8 cellular contexts compared by ENCODE assay signal in genomic region chr20:46011631-46012482, GRCh38. TPM values are rescaled to one million over a fixed set of nuclear protein-coding genes. Genes with fewer than 3 reads are reported as not detected.
DNase-seq lines count a peak whose midpoint lies in the region; ATAC-seq and TF ChIP-seq lines count a peak whose summit lies in the region.

No MANE protein-coding gene starts in this region.

- no peaks in the 10 kb centered on the region for H3K36me3 ChIP-seq in testis (ENCODE audit: low read depth, missing control alignments)

- TF ChIP-seq POLR2A in testis (IDR thresholded peaks at IDR 0.05): no peak

- peak; percentile 64 for DNase-seq in EH (ENCODE audit: low read depth)
- peak; percentile 76 for DNase-seq in NAMALWA (ENCODE audit: low spot score)
- peak; percentile 83 for DNase-seq in iPS DF 4.7 (ENCODE audit: extremely low read depth, low spot score)
- DNase-seq in testis: peak; percentile 81
- no peak for DNase-seq in coronary artery (ENCODE audit: low spot score)
- no peak for DNase-seq in NCI-H446 treated with DMSO at 0.1 percent for 48 hours (lab: John Stamatoyannopoulos, UW)

- ATAC-seq in activated T-helper 17 cell treated with anti-CD3 and anti-CD28 coated beads, Interleukin-2, amount 50 U/mL, for 72 hours (replicated peaks): no peak
- no peak for ATAC-seq in HG03039 (IDR thresholded peaks at IDR 0.05; ENCODE audit: unreplicated experiment)

- H3K27ac Mint-ChIP-seq in activated T-helper 17 cell treated with anti-CD3 and anti-CD28 coated beads, Interleukin-2, amount 50 U/mL, for 72 hours: peak overlapping the region; percentile 36

- intact Hi-C loops in testis (cut with DNase I; ENCODE audit: low total_unique reads): no loop called here

- TF ChIP-seq CTCF in testis (IDR thresholded peaks at IDR 0.05) (peak in 2 of 3 experiments; percentile 13 to 35), coronary artery (IDR thresholded peaks at IDR 0.05) (no peak)

- H3K27ac ChIP-seq in testis (no peak overlapping the region), coronary artery (no peak overlapping the region)

- H3K4me1 ChIP-seq in testis: peaks cover 10% of the 10 kb centered on the region

- H3K4me1 Mint-ChIP-seq in activated T-helper 17 cell treated with anti-CD3 and anti-CD28 coated beads, Interleukin-2, amount 50 U/mL, for 72 hours: peaks cover 32% of the 10 kb centered on the region

- no peaks in the 10 kb centered on the region for H3K9me3 ChIP-seq in testis

- 9 to 14% methylated on average over 47 to 49 of the region's 57 CpGs for WGBS in testis, 2 donors

- H3K4me3 Mint-ChIP-seq in activated T-helper 17 cell treated with anti-CD3 and anti-CD28 coated beads, Interleukin-2, amount 50 U/mL, for 72 hours: peak overlapping the region; percentile 65

- H3K27me3 ChIP-seq in testis: peaks cover 6% of the 10 kb centered on the region

- H3K4me3 ChIP-seq in testis (no peak overlapping the region), coronary artery (no peak overlapping the region)

- H3K9me3 Mint-ChIP-seq in activated T-helper 17 cell treated with anti-CD3 and anti-CD28 coated beads, Interleukin-2, amount 50 U/mL, for 72 hours: no peaks in the 10 kb centered on the region

- H3K36me3 Mint-ChIP-seq in activated T-helper 17 cell treated with anti-CD3 and anti-CD28 coated beads, Interleukin-2, amount 50 U/mL, for 72 hours (ENCODE audit: low read depth): peaks cover 8% of the 10 kb centered on the region

- peaks cover 50% of the 10 kb centered on the region for H3K27me3 Mint-ChIP-seq in activated T-helper 17 cell treated with anti-CD3 and anti-CD28 coated beads, Interleukin-2, amount 50 U/mL, for 72 hours

RNA-seq across cellular contexts. Expression of gene MMP9, which starts 3.1 kb away (rescaled TPM):
- total RNA-seq in activated T-helper 17 cell treated with anti-CD3 and anti-CD28 coated beads, Interleukin-2, amount 50 U/mL, for 72 hours: not detected
- under 1 TPM; 0.39 to 0.56 TPM for total RNA-seq in testis
- 10.0 TPM for polyA plus RNA-seq in testis (ENCODE audit: insufficient read depth, low read depth, low replicate concordance)

RNA-seq across cellular contexts. Expression of gene SLC12A5, which starts 17.2 kb away (rescaled TPM):
- under 1 TPM in 1 of 2 donors, not detected in 1; 0.61 TPM for total RNA-seq in activated T-helper 17 cell treated with anti-CD3 and anti-CD28 coated beads, Interleukin-2, amount 50 U/mL, for 72 hours
- total RNA-seq in testis: 1 to 10 TPM; 5.5 to 9.2 TPM
- polyA plus RNA-seq in testis (ENCODE audit: insufficient read depth, low read depth, low replicate concordance): 15.5 TPM

RNA-seq across cellular contexts. Expression of gene ZNF335, which starts 39.9 kb away (rescaled TPM):
- total RNA-seq in activated T-helper 17 cell treated with anti-CD3 and anti-CD28 coated beads, Interleukin-2, amount 50 U/mL, for 72 hours: 10 to 100 TPM; 46.0 to 53.9 TPM
- total RNA-seq in testis: 10 to 100 TPM; 50.5 to 53.5 TPM
- polyA plus RNA-seq in testis (ENCODE audit: insufficient read depth, low read depth, low replicate concordance): 25.3 TPM

Comparison
In these comparisons a context has a peak if more than half of its experiments do, and no peak if none do; other contexts are left out.
1. DNase-seq: peak in EH (single experiment), NAMALWA (single experiment), iPS DF 4.7 (single experiment) and testis (single experiment); none in coronary artery (single experiment) and NCI-H446 treated with DMSO at 0.1 percent for 48 hours (single experiment).
2. RNA of gene SLC12A5, which starts 17.2 kb away (total RNA-seq): 5.5 to 9.2 TPM in testis; 0.61 TPM in activated T-helper 17 cell treated with anti-CD3 and anti-CD28 coated beads, Interleukin-2, amount 50 U/mL, for 72 hours; every median in the first group is over 4 times any median in the second.